Comparison of ENCODE assay signal across 8 cellular contexts in the genomic region with DNA sequence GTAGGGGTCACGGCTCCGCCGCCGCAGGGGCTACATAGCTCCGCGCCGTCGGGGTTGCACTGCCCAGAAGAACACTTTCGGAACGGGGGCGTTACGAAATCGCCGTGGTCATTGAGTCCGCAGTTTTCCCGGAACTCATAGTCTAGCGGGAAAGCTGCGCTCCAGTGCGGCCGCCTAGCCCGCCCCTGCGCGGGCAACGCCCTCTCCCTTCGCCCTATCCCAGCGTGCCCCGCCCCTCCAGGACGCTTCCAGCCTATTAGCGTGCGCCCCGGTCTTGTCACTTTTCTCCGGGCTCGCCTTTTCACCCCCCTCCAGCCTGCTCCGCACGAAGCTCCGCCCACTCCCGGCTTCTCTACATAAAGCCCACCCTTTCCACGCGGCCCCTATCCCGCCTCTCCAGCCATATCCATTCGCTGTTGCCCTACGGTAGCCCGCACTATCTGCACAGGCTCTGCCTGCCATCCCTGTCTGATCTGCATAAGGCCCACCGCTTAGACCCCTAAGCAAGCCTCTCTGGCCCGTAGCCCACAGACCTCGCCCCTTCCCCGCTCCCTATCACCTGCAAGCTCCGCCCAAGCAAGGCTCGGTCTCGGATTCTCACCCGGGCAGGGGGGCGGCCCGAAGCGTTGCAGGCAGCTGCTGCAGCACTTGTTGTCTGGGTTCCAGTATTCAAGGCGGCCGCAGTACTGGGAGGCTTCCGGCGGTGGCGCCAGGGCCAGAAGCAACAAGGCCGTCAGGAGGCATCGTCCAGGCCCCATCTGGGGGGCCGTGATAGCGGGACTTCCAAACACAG. TPM values are rescaled to one million over a fixed set of nuclear protein-coding genes. Genes with fewer than 3 reads are reported as not detected.
DNase-seq lines count a peak whose midpoint lies in the region; ATAC-seq, FAIRE-seq and TF ChIP-seq lines count a peak whose summit lies in the region.

No MANE protein-coding gene starts in this region.

- 0 out of 2 replicates have a peak, but pooled peaks have one; percentile 46 for TF ChIP-seq RAD21 in HepG2 (CRISPR knock-in tag; IDR thresholded peaks at IDR 0.05)

- peak; percentile 99 for DNase-seq in GM19240 (ENCODE audit: insufficient read length, low spot score)
- peak; percentile 98 for DNase-seq in NCI-H524 treated with DMSO at 0.1 percent for 48 hours (lab: John Stamatoyannopoulos, UW)
- DNase-seq in activated CD4-positive, alpha-beta T cell treated with anti-CD3 and anti-CD28 coated beads for 48 hours = peak; percentile 98
- DNase-seq in colonic mucosa = peak; percentile 99
- peak; percentile 96 for DNase-seq in HepG2 (ENCODE audit: low spot score)
- peak; percentile 93 for DNase-seq in stimulated activated CD4-positive, alpha-beta T cell treated with anti-CD3 and anti-CD28 coated beads, Interleukin-2, amount 100 ng/mL, for 48 hours

- POLR2A ChIA-PET in HepG2 (lab: Yijun Ruan, JAX) = interaction anchor here (0.8 to 4.6 kb wide), 27 partner anchors 8 to 191 kb away, joined by 3 to 69 read pairs (median 5); partner anchors contain the start of genes COX6B1, HAUS5, HSPB6 and LIN37

- H3K27ac ChIP-seq in BLaER1 = peak overlapping the region; percentile 79
- peak overlapping the region; percentile 90 for H3K27ac ChIP-seq in colonic mucosa
- H3K27ac ChIP-seq in HepG2 (ENCODE audit: extremely low read length, insufficient read depth, low read length) = peak overlapping the region; percentile 89

- H4K20me1 ChIP-seq in BLaER1 (peaks cover 42% of the 10 kb centered on the region), HepG2 (ENCODE audit: insufficient read depth, low read length) (no peaks in the 10 kb centered on the region)

- no peak overlapping the region for H2AFZ ChIP-seq in HepG2 (ENCODE audit: low read length)

- in situ Hi-C loops in HepG2 (cut with HindIII; ENCODE audit: extremely low pct_ligation_motif_present, low pct_unique_long_range_greater_than_20kb) = no loop called here

- WGBS in HepG2 (ENCODE audit: low lambda C conversion rate) = 0% methylated on average over 15 of the region's 63 CpGs

- H3K27me3 ChIP-seq in BLaER1 (no peaks in the 10 kb centered on the region), colonic mucosa (no peaks in the 10 kb centered on the region), HepG2 (ENCODE audit: control insufficient read depth in 1 of 2, insufficient read depth in 2 of 2, low read length in 2 of 2) (no peaks in the 10 kb centered on the region; a peak in 1 of 5 replicates)

- peak; percentile 97 for FAIRE-seq in HepG2 (lab: Jason Lieb, UNC)

- H3K36me3 ChIP-seq in BLaER1 (peaks cover 39% of the 10 kb centered on the region), colonic mucosa (no peaks in the 10 kb centered on the region), HepG2 (replicated peaks in 1 of 2; ENCODE audit: control insufficient read depth in 1 of 2, insufficient read depth in 2 of 2, low read length in 2 of 2) (peaks cover 10 to 31% of the 10 kb centered on the region in 2 experiments; a peak in 4 of 5 replicates)

- H3K9ac ChIP-seq in BLaER1 = peak overlapping the region; percentile 76
- peak overlapping the region; percentile 76 to 87 for H3K9ac ChIP-seq in colonic mucosa (ENCODE audit: low read depth in 2 of 2, low read length in 2 of 2)
- peak overlapping the region; percentile 77 for H3K9ac ChIP-seq in HepG2 (ENCODE audit: insufficient read depth, low read depth, low read length)

- intact Hi-C loops in colonic mucosa (cut with DNase I) (loop anchor here (10.0 kb wide), 1 partner anchor 194 kb away; the partner anchor contains the start of gene LRFN3), HepG2 (cut with micrococcal nuclease; ENCODE audit: unreplicated experiment) (loop anchor here (1.0 to 10.0 kb wide), 3 partner anchors 22 to 51 kb away; partner anchors contain the start of gene KMT2B)

- ATAC-seq in HG03460 (IDR thresholded peaks at IDR 0.05; ENCODE audit: unreplicated experiment) (peak; percentile 44), HepG2 (peak; percentile 84)

- peak in 1 of 2 experiments; percentile 29; a peak in 1 of 4 replicates for TF ChIP-seq EP300 in HepG2 (IDR thresholded peaks at IDR 0.05; ENCODE audit: low read depth in 2 of 2, low read length in 2 of 2)
- no peak; the same call in 1 of the 2 replicates for TF ChIP-seq EP300 in HepG2 (CRISPR knock-in tag; IDR thresholded peaks at IDR 0.05; ENCODE audit: borderline replicate concordance)

- peaks cover 65% of the 10 kb centered on the region for H3K4me1 ChIP-seq in BLaER1
- H3K4me1 ChIP-seq in colonic mucosa = peaks cover 9% of the 10 kb centered on the region
- peaks cover 29% of the 10 kb centered on the region for H3K4me1 ChIP-seq in HepG2 (ENCODE audit: insufficient read depth, low read length)

- CTCF ChIA-PET in HepG2 (lab: Yijun Ruan, JAX; ENCODE audit: low intra/inter-chr PET ratio, low total read pairs) = interaction anchor here (1.4 kb wide), 1 partner anchor 47 kb away, joined by 3 read pairs; no protein-coding TSS in a partner anchor

- H3K9me3 ChIP-seq in BLaER1 (no peaks in the 10 kb centered on the region), colonic mucosa (no peaks in the 10 kb centered on the region), HepG2 (ENCODE audit: low read length) (no peaks in the 10 kb centered on the region)

- H3K4me3 ChIP-seq in BLaER1 (peak overlapping the region; percentile 71), colonic mucosa (peak overlapping the region; percentile 66), HepG2 (replicated peaks in 1 of 3; ENCODE audit: insufficient read depth in 1 of 3, low read depth in 2 of 3, low read length in 3 of 3) (peak overlapping the region; percentile 65 to 84 (median 80))

- TF ChIP-seq CTCF in colonic mucosa (IDR thresholded peaks at IDR 0.05) (no peak), HepG2 (CRISPR knock-in tag; IDR thresholded peaks at IDR 0.05) (peak; percentile 61)

- TSS peak; percentile 56 for BruUV-seq in HepG2 (replicated peaks; lab: Mats Ljungman, UMichigan)

- TF ChIP-seq POLR2A in HepG2 (IDR thresholded peaks at IDR 0.05; ENCODE audit: insufficient read depth in 1 of 2, low read depth in 2 of 2, low read length in 2 of 2) = peak; percentile 73 to 90

- H3K4me2 ChIP-seq in BLaER1 = peak overlapping the region; percentile 98
- H3K4me2 ChIP-seq in HepG2 (ENCODE audit: low read depth, low read length) = peak overlapping the region; percentile 94

- no peaks in the 10 kb centered on the region for H3K79me2 ChIP-seq in HepG2 (ENCODE audit: insufficient read depth, low read length)

RNA-seq across cellular contexts. Expression of gene IGFLR1, which starts 1.6 kb away (rescaled TPM):
- total RNA-seq in colonic mucosa = 1 to 10 TPM; 5.4 to 6.9 TPM
- total RNA-seq in HepG2 (2016; rRNA removed; fragmentation: Illumina TruSeq; extraction: Trizol) = 3.4 and 5.4 TPM in 2 replicates
- total RNA-seq in HepG2 (2016; cell fraction: cytosol; rRNA removed; fragmentation: Illumina TruSeq; extraction: Trizol; ENCODE audit: low read depth) = 9.3 and 12.1 TPM in 2 replicates
- 3.8 and 6.5 TPM in 2 replicates for total RNA-seq in HepG2 (2016; cell fraction: insoluble cytoplasmic fraction; rRNA removed; fragmentation: Illumina TruSeq; extraction: Trizol)
- 11.9 and 15.5 TPM in 2 replicates for total RNA-seq in HepG2 (2016; cell fraction: membrane; rRNA removed; fragmentation: Illumina TruSeq; extraction: Trizol)
- 2.7 and 3.9 TPM in 2 replicates for total RNA-seq in HepG2 (2016; cell fraction: nucleus; rRNA removed; fragmentation: Illumina TruSeq; extraction: Trizol)
- polyA plus RNA-seq in HepG2 (2011; rRNA removed) = 7.4 and 8.9 TPM in 2 replicates
- 6.5 and 8.4 TPM in 2 replicates for polyA plus RNA-seq in HepG2 (2011; cell fraction: cytosol; rRNA removed)
- 22.4 and 23.0 TPM in 2 replicates for polyA plus RNA-seq in HepG2 (2011; cell fraction: nucleus; rRNA removed)
- 2.8 and 4.2 TPM in 2 replicates for polyA plus RNA-seq in HepG2 (2012)
- polyA plus RNA-seq in HepG2 (2016; cell fraction: cytosol; fragmentation: Illumina TruSeq; extraction: Trizol; ENCODE audit: low read depth) = 22.3 and 24.5 TPM in 2 replicates
- 6.5 and 10.6 TPM in 2 replicates for polyA plus RNA-seq in HepG2 (2016; cell fraction: insoluble cytoplasmic fraction; fragmentation: Illumina TruSeq; extraction: Trizol; ENCODE audit: low read depth)
- 24.0 and 25.4 TPM in 2 replicates for polyA plus RNA-seq in HepG2 (2016; cell fraction: membrane; fragmentation: Illumina TruSeq; extraction: Trizol; ENCODE audit: low read depth)
- 11.7 and 17.1 TPM in 2 replicates for polyA plus RNA-seq in HepG2 (2016; cell fraction: nucleus; fragmentation: Illumina TruSeq; extraction: Trizol; ENCODE audit: insufficient read depth, low read depth)
- 4.9 and 7.7 TPM in 2 replicates for polyA minus RNA-seq in HepG2 (2011; rRNA and poly(A)+ RNA removed; ENCODE audit: low replicate concordance)
- polyA minus RNA-seq in HepG2 (2011; cell fraction: cytosol; rRNA and poly(A)+ RNA removed) = 1.3 and 3.7 TPM in 2 replicates
- 2.8 and 3.2 TPM in 2 replicates for polyA minus RNA-seq in HepG2 (2011; cell fraction: nucleus; rRNA and poly(A)+ RNA removed)

RNA-seq across cellular contexts. Expression of gene U2AF1L4, which starts 4.6 kb away (rescaled TPM):
- total RNA-seq in colonic mucosa (10 to 100 TPM; 14.9 to 18.7 TPM), HepG2 (2016; rRNA removed; fragmentation: Illumina TruSeq; extraction: Trizol) (4.7 and 7.9 TPM in 2 replicates)
- 2.5 and 3.0 TPM in 2 replicates for total RNA-seq in HepG2 (2016; cell fraction: cytosol; rRNA removed; fragmentation: Illumina TruSeq; extraction: Trizol; ENCODE audit: low read depth)
- total RNA-seq in HepG2 (2016; cell fraction: insoluble cytoplasmic fraction; rRNA removed; fragmentation: Illumina TruSeq; extraction: Trizol) = 3.4 and 7.8 TPM in 2 replicates
- 4.2 and 5.2 TPM in 2 replicates for total RNA-seq in HepG2 (2016; cell fraction: membrane; rRNA removed; fragmentation: Illumina TruSeq; extraction: Trizol)
- 8.5 and 9.9 TPM in 2 replicates for total RNA-seq in HepG2 (2016; cell fraction: nucleus; rRNA removed; fragmentation: Illumina TruSeq; extraction: Trizol)
- polyA plus RNA-seq in HepG2 (2011; rRNA removed) = 14.2 and 15.4 TPM in 2 replicates
- 6.5 and 9.4 TPM in 2 replicates for polyA plus RNA-seq in HepG2 (2011; cell fraction: cytosol; rRNA removed)
- polyA plus RNA-seq in HepG2 (2011; cell fraction: nucleus; rRNA removed) = 90.7 and 113 TPM in 2 replicates
- polyA plus RNA-seq in HepG2 (2012) = 8.2 and 8.6 TPM in 2 replicates
- polyA plus RNA-seq in HepG2 (2016; cell fraction: cytosol; fragmentation: Illumina TruSeq; extraction: Trizol; ENCODE audit: low read depth) = 3.5 and 5.0 TPM in 2 replicates
- 4.8 and 6.9 TPM in 2 replicates for polyA plus RNA-seq in HepG2 (2016; cell fraction: insoluble cytoplasmic fraction; fragmentation: Illumina TruSeq; extraction: Trizol; ENCODE audit: low read depth)
- 5.2 and 5.8 TPM in 2 replicates for polyA plus RNA-seq in HepG2 (2016; cell fraction: membrane; fragmentation: Illumina TruSeq; extraction: Trizol; ENCODE audit: low read depth)
- polyA plus RNA-seq in HepG2 (2016; cell fraction: nucleus; fragmentation: Illumina TruSeq; extraction: Trizol; ENCODE audit: insufficient read depth, low read depth) = 36.4 and 41.6 TPM in 2 replicates
- polyA minus RNA-seq in HepG2 (2011; rRNA and poly(A)+ RNA removed; ENCODE audit: low replicate concordance) = 9.3 and 10.1 TPM in 2 replicates
- polyA minus RNA-seq in HepG2 (2011; cell fraction: cytosol; rRNA and poly(A)+ RNA removed) = 1.6 and 1.9 TPM in 2 replicates
- polyA minus RNA-seq in HepG2 (2011; cell fraction: nucleus; rRNA and poly(A)+ RNA removed) = 17.0 and 19.3 TPM in 2 replicates

RNA-seq across cellular contexts. Expression of gene PSENEN, which starts 4.8 kb away (rescaled TPM):
- 10 to 100 TPM; 73.8 to 87.4 TPM for total RNA-seq in colonic mucosa
- total RNA-seq in HepG2 (2016; rRNA removed; fragmentation: Illumina TruSeq; extraction: Trizol) = 20.0 and 34.2 TPM in 2 replicates
- total RNA-seq in HepG2 (2016; cell fraction: cytosol; rRNA removed; fragmentation: Illumina TruSeq; extraction: Trizol; ENCODE audit: low read depth) = 8.3 and 8.7 TPM in 2 replicates
- total RNA-seq in HepG2 (2016; cell fraction: insoluble cytoplasmic fraction; rRNA removed; fragmentation: Illumina TruSeq; extraction: Trizol) = 22.6 and 36.6 TPM in 2 replicates
- 9.0 and 11.8 TPM in 2 replicates for total RNA-seq in HepG2 (2016; cell fraction: membrane; rRNA removed; fragmentation: Illumina TruSeq; extraction: Trizol)
- 25.9 and 30.1 TPM in 2 replicates for total RNA-seq in HepG2 (2016; cell fraction: nucleus; rRNA removed; fragmentation: Illumina TruSeq; extraction: Trizol)
- 16.9 and 22.6 TPM in 2 replicates for polyA plus RNA-seq in HepG2 (2011; rRNA removed)
- 13.2 and 17.3 TPM in 2 replicates for polyA plus RNA-seq in HepG2 (2011; cell fraction: cytosol; rRNA removed)
- polyA plus RNA-seq in HepG2 (2011; cell fraction: nucleus; rRNA removed) = 9.9 and 11.5 TPM in 2 replicates
- 16.1 and 18.5 TPM in 2 replicates for polyA plus RNA-seq in HepG2 (2012)
- 12.4 and 17.6 TPM in 2 replicates for polyA plus RNA-seq in HepG2 (2016; cell fraction: cytosol; fragmentation: Illumina TruSeq; extraction: Trizol; ENCODE audit: low read depth)
- 30.0 and 36.1 TPM in 2 replicates for polyA plus RNA-seq in HepG2 (2016; cell fraction: insoluble cytoplasmic fraction; fragmentation: Illumina TruSeq; extraction: Trizol; ENCODE audit: low read depth)
- 12.5 and 13.2 TPM in 2 replicates for polyA plus RNA-seq in HepG2 (2016; cell fraction: membrane; fragmentation: Illumina TruSeq; extraction: Trizol; ENCODE audit: low read depth)
- polyA plus RNA-seq in HepG2 (2016; cell fraction: nucleus; fragmentation: Illumina TruSeq; extraction: Trizol; ENCODE audit: insufficient read depth, low read depth) = 55.1 and 70.2 TPM in 2 replicates
- polyA minus RNA-seq in HepG2 (2011; rRNA and poly(A)+ RNA removed; ENCODE audit: low replicate concordance) = 24.1 and 61.3 TPM in 2 replicates
- polyA minus RNA-seq in HepG2 (2011; cell fraction: cytosol; rRNA and poly(A)+ RNA removed) = 4.3 and 4.7 TPM in 2 replicates
- 3.0 and 7.3 TPM in 2 replicates for polyA minus RNA-seq in HepG2 (2011; cell fraction: nucleus; rRNA and poly(A)+ RNA removed)

RNA-seq across cellular contexts. Expression of gene LIN37, which starts 7.8 kb away (rescaled TPM):
- total RNA-seq in colonic mucosa (1 to 10 TPM; 5.1 to 7.5 TPM), HepG2 (2016; rRNA removed; fragmentation: Illumina TruSeq; extraction: Trizol) (3.5 and 6.3 TPM in 2 replicates)
- total RNA-seq in HepG2 (2016; cell fraction: cytosol; rRNA removed; fragmentation: Illumina TruSeq; extraction: Trizol; ENCODE audit: low read depth) = 8.4 and 12.8 TPM in 2 replicates
- total RNA-seq in HepG2 (2016; cell fraction: insoluble cytoplasmic fraction; rRNA removed; fragmentation: Illumina TruSeq; extraction: Trizol) = 4.5 and 7.1 TPM in 2 replicates
- total RNA-seq in HepG2 (2016; cell fraction: membrane; rRNA removed; fragmentation: Illumina TruSeq; extraction: Trizol) = 4.8 and 6.4 TPM in 2 replicates
- 10.4 and 11.7 TPM in 2 replicates for total RNA-seq in HepG2 (2016; cell fraction: nucleus; rRNA removed; fragmentation: Illumina TruSeq; extraction: Trizol)
- polyA plus RNA-seq in HepG2 (2011; rRNA removed) = 8.7 and 8.9 TPM in 2 replicates
- polyA plus RNA-seq in HepG2 (2011; cell fraction: cytosol; rRNA removed) = 6.2 and 9.3 TPM in 2 replicates
- polyA plus RNA-seq in HepG2 (2011; cell fraction: nucleus; rRNA removed) = 53.4 and 56.4 TPM in 2 replicates
- 7.0 and 8.2 TPM in 2 replicates for polyA plus RNA-seq in HepG2 (2012)
- polyA plus RNA-seq in HepG2 (2016; cell fraction: cytosol; fragmentation: Illumina TruSeq; extraction: Trizol; ENCODE audit: low read depth) = 5.5 and 6.3 TPM in 2 replicates
- polyA plus RNA-seq in HepG2 (2016; cell fraction: insoluble cytoplasmic fraction; fragmentation: Illumina TruSeq; extraction: Trizol; ENCODE audit: low read depth) = 3.9 and 5.2 TPM in 2 replicates
- polyA plus RNA-seq in HepG2 (2016; cell fraction: membrane; fragmentation: Illumina TruSeq; extraction: Trizol; ENCODE audit: low read depth) = 3.8 and 4.3 TPM in 2 replicates
- 28.1 and 34.8 TPM in 2 replicates for polyA plus RNA-seq in HepG2 (2016; cell fraction: nucleus; fragmentation: Illumina TruSeq; extraction: Trizol; ENCODE audit: insufficient read depth, low read depth)
- 4.0 and 8.3 TPM in 2 replicates for polyA minus RNA-seq in HepG2 (2011; rRNA and poly(A)+ RNA removed; ENCODE audit: low replicate concordance)
- 3.4 and 3.9 TPM in 2 replicates for polyA minus RNA-seq in HepG2 (2011; cell fraction: cytosol; rRNA and poly(A)+ RNA removed)
- polyA minus RNA-seq in HepG2 (2011; cell fraction: nucleus; rRNA and poly(A)+ RNA removed) = 16.9 and 22.6 TPM in 2 replicates

RNA-seq across cellular contexts. Expression of gene HSPB6, which starts 16.2 kb away (rescaled TPM):
- total RNA-seq in colonic mucosa (10 to 100 TPM in 1 of 2 donors, 1 to 10 TPM in 1; 6.3 to 23.6 TPM), HepG2 (2016; rRNA removed; fragmentation: Illumina TruSeq; extraction: Trizol) (not detected in 2 replicates)
- total RNA-seq in HepG2 (2016; cell fraction: cytosol; rRNA removed; fragmentation: Illumina TruSeq; extraction: Trizol; ENCODE audit: low read depth) = not detected in 2 replicates
- 0.06 TPM in 1 of 2 replicates, not detected in the other for total RNA-seq in HepG2 (2016; cell fraction: insoluble cytoplasmic fraction; rRNA removed; fragmentation: Illumina TruSeq; extraction: Trizol)
- not detected in 2 replicates for total RNA-seq in HepG2 (2016; cell fraction: membrane; rRNA removed; fragmentation: Illumina TruSeq; extraction: Trizol)
- not detected in 2 replicates for total RNA-seq in HepG2 (2016; cell fraction: nucleus; rRNA removed; fragmentation: Illumina TruSeq; extraction: Trizol)
- 0.08 and 0.18 TPM in 2 replicates for polyA plus RNA-seq in HepG2 (2011; rRNA removed)
- polyA plus RNA-seq in HepG2 (2011; cell fraction: cytosol; rRNA removed) = 0.04 and 0.08 TPM in 2 replicates
- polyA plus RNA-seq in HepG2 (2011; cell fraction: nucleus; rRNA removed) = 0.32 and 0.47 TPM in 2 replicates
- 0.28 and 0.45 TPM in 2 replicates for polyA plus RNA-seq in HepG2 (2012)
- polyA plus RNA-seq in HepG2 (2016; cell fraction: cytosol; fragmentation: Illumina TruSeq; extraction: Trizol; ENCODE audit: low read depth) = 0.11 and 0.14 TPM in 2 replicates
- 0.26 and 0.27 TPM in 2 replicates for polyA plus RNA-seq in HepG2 (2016; cell fraction: insoluble cytoplasmic fraction; fragmentation: Illumina TruSeq; extraction: Trizol; ENCODE audit: low read depth)
- polyA plus RNA-seq in HepG2 (2016; cell fraction: membrane; fragmentation: Illumina TruSeq; extraction: Trizol; ENCODE audit: low read depth) = 0.19 and 0.41 TPM in 2 replicates
- 0.32 and 0.79 TPM in 2 replicates for polyA plus RNA-seq in HepG2 (2016; cell fraction: nucleus; fragmentation: Illumina TruSeq; extraction: Trizol; ENCODE audit: insufficient read depth, low read depth)
- 0.48 and 0.77 TPM in 2 replicates for polyA minus RNA-seq in HepG2 (2011; rRNA and poly(A)+ RNA removed; ENCODE audit: low replicate concordance)
- not detected in 2 replicates for polyA minus RNA-seq in HepG2 (2011; cell fraction: cytosol; rRNA and poly(A)+ RNA removed)
- 0.25 TPM in 1 of 2 replicates, not detected in the other for polyA minus RNA-seq in HepG2 (2011; cell fraction: nucleus; rRNA and poly(A)+ RNA removed)

Comparison
In these comparisons a context has a peak if more than half of its experiments do, and no peak if none do; other contexts are left out.
1. Peak in every context shown above with its lines: DNase-seq, ATAC-seq, H3K4me3 ChIP-seq and H3K27ac ChIP-seq.